Comparison of ENCODE assay signal across 26 cellular contexts in the genomic region with DNA sequence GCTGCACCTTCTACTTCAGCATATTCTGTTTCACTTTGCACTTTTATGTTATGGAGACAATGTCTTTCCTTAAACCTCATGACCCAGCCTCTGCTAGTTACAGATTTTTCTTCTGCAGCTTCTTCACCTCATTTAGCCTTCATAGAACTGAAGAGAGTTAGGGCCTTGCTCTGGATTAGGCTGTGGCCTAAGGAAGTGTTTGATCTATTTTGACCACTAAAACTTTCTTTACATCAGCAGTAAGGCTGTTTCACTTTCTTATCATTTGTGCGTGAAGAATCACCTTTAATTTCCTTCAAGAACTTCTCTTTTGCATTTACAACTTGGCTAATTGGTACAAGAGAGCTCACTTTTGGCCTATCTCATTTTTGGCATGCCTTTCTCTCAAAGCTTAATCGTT.
"Had no signal": no experiment of that assay in that cellular context is flagged by ENCODE, and none has a peak within 500 bp of the region (broad histone marks: within the 10 kb centered on the region; RNA-seq: fewer than 3 reads in every experiment).

No MANE protein-coding gene starts in this region.

- H3K27ac Mint-ChIP-seq: activated CD4-positive, alpha-beta T cell treated with anti-CD3 and anti-CD28 coated beads, Interleukin-2, amount 10 ng/mL, durations not matched to agents 7 days and 5 days; activated CD8-positive, alpha-beta T cell treated with anti-CD3 and anti-CD28 coated beads for 36 hours; activated naive CD4-positive, alpha-beta T cell treated with anti-CD3 and anti-CD28 coated beads for 36 hours; activated naive CD8-positive, alpha-beta T cell treated with anti-CD3 and anti-CD28 coated beads for 36 hours; activated T-cell treated with anti-CD3 and anti-CD28 coated beads, Interleukin-2, amount 50 U/mL, for 72 hours; mesothelial cell of epicardium; naive thymus-derived CD4-positive, alpha-beta T cell; neural progenitor cell; type B pancreatic cell had no signal

- H3K4me1 ChIP-seq: neural progenitor cell had no signal

- H3K27ac ChIP-seq: neural progenitor cell, right atrium auricular region, uterus had no signal

- H3K9ac ChIP-seq: neural progenitor cell had no signal

- H3K9me3 Mint-ChIP-seq: activated CD8-positive, alpha-beta T cell treated with anti-CD3 and anti-CD28 coated beads for 36 hours; activated naive CD4-positive, alpha-beta T cell treated with anti-CD3 and anti-CD28 coated beads for 36 hours; activated T-cell treated with anti-CD3 and anti-CD28 coated beads, Interleukin-2, amount 50 U/mL, for 72 hours; naive thymus-derived CD4-positive, alpha-beta T cell had no signal

- H3K27me3 ChIP-seq: neural progenitor cell, right atrium auricular region, uterus had no signal

- H3K27me3 Mint-ChIP-seq: activated CD4-positive, alpha-beta T cell treated with anti-CD3 and anti-CD28 coated beads, Interleukin-2, amount 10 ng/mL, durations not matched to agents 7 days and 5 days; activated CD8-positive, alpha-beta T cell treated with anti-CD3 and anti-CD28 coated beads for 36 hours; activated naive CD8-positive, alpha-beta T cell treated with anti-CD3 and anti-CD28 coated beads for 36 hours; naive thymus-derived CD4-positive, alpha-beta T cell; type B pancreatic cell had no signal

- H2AFZ ChIP-seq: neural progenitor cell had no signal

- H3K4me3 ChIP-seq: neural progenitor cell, right atrium auricular region, uterus had no signal

- H3K36me3 ChIP-seq: neural progenitor cell, uterus had no signal

- H3K4me2 ChIP-seq: neural progenitor cell had no signal

- H3K9me3 ChIP-seq: right atrium auricular region, uterus had no signal

- H3K4me3 Mint-ChIP-seq: activated CD4-positive, alpha-beta T cell treated with anti-CD3 and anti-CD28 coated beads, Interleukin-2, amount 10 ng/mL, durations not matched to agents 7 days and 5 days; activated CD8-positive, alpha-beta T cell treated with anti-CD3 and anti-CD28 coated beads for 36 hours; activated naive CD4-positive, alpha-beta T cell treated with anti-CD3 and anti-CD28 coated beads for 36 hours; activated naive CD8-positive, alpha-beta T cell treated with anti-CD3 and anti-CD28 coated beads for 36 hours; activated T-cell treated with anti-CD3 and anti-CD28 coated beads, Interleukin-2, amount 50 U/mL, for 72 hours; mesothelial cell of epicardium; naive thymus-derived CD4-positive, alpha-beta T cell; neural progenitor cell; type B pancreatic cell had no signal

- H3K36me3 Mint-ChIP-seq: activated naive CD8-positive, alpha-beta T cell treated with anti-CD3 and anti-CD28 coated beads for 36 hours; naive thymus-derived CD4-positive, alpha-beta T cell had no signal

- ATAC-seq: activated CD8-positive, alpha-beta T cell treated with anti-CD3 and anti-CD28 coated beads for 36 hours; activated T-cell treated with anti-CD3 and anti-CD28 coated beads, Interleukin-2, amount 50 U/mL, for 72 hours; esophagus mucosa; left colon; naive thymus-derived CD4-positive, alpha-beta T cell had no signal

- DNase-seq: activated CD4-positive, alpha-beta T cell treated with anti-CD3 and anti-CD28 coated beads, Interleukin-2, amount 10 ng/mL, durations not matched to agents 7 days and 5 days; activated CD4-positive, CD25-positive, alpha-beta regulatory T cell treated with anti-CD3 and anti-CD28 coated beads, Interleukin-2, amount 50 U/mL, for 72 hours; activated CD8-positive, alpha-beta T cell treated with anti-CD3 and anti-CD28 coated beads for 36 hours; activated effector memory CD4-positive, alpha-beta T cell treated with Interleukin-2 at 50 U/mL for 16 hours; activated naive CD4-positive, alpha-beta T cell treated with anti-CD3 and anti-CD28 coated beads for 36 hours; activated naive CD8-positive, alpha-beta T cell treated with anti-CD3 and anti-CD28 coated beads for 36 hours; activated T-cell treated with anti-CD3 and anti-CD28 coated beads for 4 hours; activated T-cell treated with anti-CD3 and anti-CD28 coated beads, Interleukin-2, amount 50 U/mL, for 72 hours; amniotic stem cell; caudate nucleus; foreskin fibroblast; head of caudate nucleus; hippocampal formation; left colon; naive thymus-derived CD4-positive, alpha-beta T cell; occipital lobe; stimulated activated CD4-positive, alpha-beta T cell treated with anti-CD3 and anti-CD28 coated beads, Interleukin-15, amount 100 ng/mL, for 24 hours; stimulated activated CD4-positive, alpha-beta T cell treated with anti-CD3 and anti-CD28 coated beads, Interleukin-2, amount 100 ng/mL, for 24 hours; stimulated activated naive CD4-positive, alpha-beta T cell treated with Interleukin-2 at 50 U/mL for 16 hours; T-helper 2 cell; uterus had no signal
